In the genomic region with DNA sequence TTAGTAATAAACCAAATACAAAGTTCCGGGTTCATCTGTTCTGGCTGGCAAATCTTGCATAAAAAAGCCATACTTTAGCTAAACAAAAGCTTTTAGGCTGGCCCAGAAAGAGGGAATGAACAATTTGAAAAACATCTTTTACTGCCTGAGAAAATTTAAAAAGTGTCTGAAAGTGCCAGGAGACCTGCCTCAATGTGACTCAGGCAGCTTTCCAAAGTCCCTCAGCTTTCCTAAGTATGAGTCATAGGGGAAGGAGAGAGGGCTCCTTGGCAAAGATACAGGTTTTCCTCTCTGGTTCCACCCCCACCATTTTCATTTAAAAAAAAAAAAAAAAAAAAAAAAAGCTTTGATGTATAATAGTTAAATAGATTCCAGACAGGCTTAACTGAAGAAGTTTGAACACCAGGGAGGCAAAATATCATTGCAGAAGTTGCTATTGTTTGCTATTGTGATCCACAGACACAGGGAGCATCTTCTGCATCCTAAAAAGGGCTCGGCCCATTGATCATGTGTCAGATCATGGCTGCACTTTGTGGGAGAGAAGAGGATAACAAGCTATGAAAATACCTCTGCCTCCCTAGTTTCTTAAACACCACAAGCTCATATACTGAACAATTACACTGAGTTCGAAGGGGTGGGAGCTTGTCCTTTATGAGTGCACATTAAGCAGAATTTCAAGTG, we compare ENCODE assay signal across 2 cellular contexts.
A peak's percentile ranks its signal among the peaks of the same experiment; 100 is the strongest.
TF ChIP-seq lines count a peak whose summit lies in the region.

No MANE protein-coding gene starts in this region.

TF ChIP-seq in A549, 52 proteins besides CTCF, POLR2A, EP300 and RAD21 (continued from another document):
- TF ChIP-seq GATA3 (IDR thresholded peaks at IDR 0.05; ENCODE audit: borderline replicate concordance) (0 out of 2 replicates have a peak, but pooled peaks have one; percentile 29), EHMT2 (IDR thresholded peaks at IDR 0.05; ENCODE audit: low read depth) (no peak), NFE2L2 (conservative IDR thresholded peaks at IDR 0.05; ENCODE audit: low read length) (no peak), FOSL2 (IDR thresholded peaks at IDR 0.05) (peak; percentile 86), FOSL2 (CRISPR knock-in tag; IDR thresholded peaks at IDR 0.05) (peak; percentile 94), FOSB (CRISPR knock-in tag; IDR thresholded peaks at IDR 0.05) (no peak), JUN (IDR thresholded peaks at IDR 0.05) (peak in 1 of 2 experiments; percentile 42; a peak in 1 of 5 replicates), KDM5A (IDR thresholded peaks at IDR 0.05) (no peak)
- TF ChIP-seq, protein P1, sequence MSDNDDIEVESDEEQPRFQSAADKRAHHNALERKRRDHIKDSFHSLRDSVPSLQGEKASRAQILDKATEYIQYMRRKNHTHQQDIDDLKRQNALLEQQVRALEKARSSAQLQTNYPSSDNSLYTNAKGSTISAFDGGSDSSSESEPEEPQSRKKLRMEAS (IDR thresholded peaks at IDR 0.05), result 0 out of 2 replicates have a peak, but pooled peaks have one; percentile 10
- TF ChIP-seq, protein P2, sequence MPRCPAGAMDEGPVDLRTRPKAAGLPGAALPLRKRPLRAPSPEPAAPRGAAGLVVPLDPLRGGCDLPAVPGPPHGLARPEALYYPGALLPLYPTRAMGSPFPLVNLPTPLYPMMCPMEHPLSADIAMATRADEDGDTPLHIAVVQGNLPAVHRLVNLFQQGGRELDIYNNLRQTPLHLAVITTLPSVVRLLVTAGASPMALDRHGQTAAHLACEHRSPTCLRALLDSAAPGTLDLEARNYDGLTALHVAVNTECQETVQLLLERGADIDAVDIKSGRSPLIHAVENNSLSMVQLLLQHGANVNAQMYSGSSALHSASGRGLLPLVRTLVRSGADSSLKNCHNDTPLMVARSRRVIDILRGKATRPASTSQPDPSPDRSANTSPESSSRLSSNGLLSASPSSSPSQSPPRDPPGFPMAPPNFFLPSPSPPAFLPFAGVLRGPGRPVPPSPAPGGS (IDR thresholded peaks at IDR 0.05), result 0 out of 3 replicates have a peak, but pooled peaks have one; percentile 41
- TF ChIP-seq, protein P3, sequence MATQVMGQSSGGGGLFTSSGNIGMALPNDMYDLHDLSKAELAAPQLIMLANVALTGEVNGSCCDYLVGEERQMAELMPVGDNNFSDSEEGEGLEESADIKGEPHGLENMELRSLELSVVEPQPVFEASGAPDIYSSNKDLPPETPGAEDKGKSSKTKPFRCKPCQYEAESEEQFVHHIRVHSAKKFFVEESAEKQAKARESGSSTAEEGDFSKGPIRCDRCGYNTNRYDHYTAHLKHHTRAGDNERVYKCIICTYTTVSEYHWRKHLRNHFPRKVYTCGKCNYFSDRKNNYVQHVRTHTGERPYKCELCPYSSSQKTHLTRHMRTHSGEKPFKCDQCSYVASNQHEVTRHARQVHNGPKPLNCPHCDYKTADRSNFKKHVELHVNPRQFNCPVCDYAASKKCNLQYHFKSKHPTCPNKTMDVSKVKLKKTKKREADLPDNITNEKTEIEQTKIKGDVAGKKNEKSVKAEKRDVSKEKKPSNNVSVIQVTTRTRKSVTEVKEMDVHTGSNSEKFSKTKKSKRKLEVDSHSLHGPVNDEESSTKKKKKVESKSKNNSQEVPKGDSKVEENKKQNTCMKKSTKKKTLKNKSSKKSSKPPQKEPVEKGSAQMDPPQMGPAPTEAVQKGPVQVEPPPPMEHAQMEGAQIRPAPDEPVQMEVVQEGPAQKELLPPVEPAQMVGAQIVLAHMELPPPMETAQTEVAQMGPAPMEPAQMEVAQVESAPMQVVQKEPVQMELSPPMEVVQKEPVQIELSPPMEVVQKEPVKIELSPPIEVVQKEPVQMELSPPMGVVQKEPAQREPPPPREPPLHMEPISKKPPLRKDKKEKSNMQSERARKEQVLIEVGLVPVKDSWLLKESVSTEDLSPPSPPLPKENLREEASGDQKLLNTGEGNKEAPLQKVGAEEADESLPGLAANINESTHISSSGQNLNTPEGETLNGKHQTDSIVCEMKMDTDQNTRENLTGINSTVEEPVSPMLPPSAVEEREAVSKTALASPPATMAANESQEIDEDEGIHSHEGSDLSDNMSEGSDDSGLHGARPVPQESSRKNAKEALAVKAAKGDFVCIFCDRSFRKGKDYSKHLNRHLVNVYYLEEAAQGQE (IDR thresholded peaks at IDR 0.05), result no peak
TF ChIP-seq in A549: peak in this region for 6.

TF ChIP-seq in IMR-90, 13 proteins besides CTCF, POLR2A, EP300 and RAD21 (continued from another document):
- TF ChIP-seq CEBPB (IDR thresholded peaks at IDR 0.05; ENCODE audit: low read depth, low read length) (no peak; the same call in 1 of the 2 replicates), NFE2L2 (IDR thresholded peaks at IDR 0.05; ENCODE audit: low read depth, low read length) (no peak), MXI1 (IDR thresholded peaks at IDR 0.05; ENCODE audit: borderline replicate concordance, low read depth, low read length) (no peak), MAFK (IDR thresholded peaks at IDR 0.05; ENCODE audit: low read depth, low read length) (no peak)
- TF ChIP-seq, protein P4, sequence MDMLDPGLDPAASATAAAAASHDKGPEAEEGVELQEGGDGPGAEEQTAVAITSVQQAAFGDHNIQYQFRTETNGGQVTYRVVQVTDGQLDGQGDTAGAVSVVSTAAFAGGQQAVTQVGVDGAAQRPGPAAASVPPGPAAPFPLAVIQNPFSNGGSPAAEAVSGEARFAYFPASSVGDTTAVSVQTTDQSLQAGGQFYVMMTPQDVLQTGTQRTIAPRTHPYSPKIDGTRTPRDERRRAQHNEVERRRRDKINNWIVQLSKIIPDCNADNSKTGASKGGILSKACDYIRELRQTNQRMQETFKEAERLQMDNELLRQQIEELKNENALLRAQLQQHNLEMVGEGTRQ (IDR thresholded peaks at IDR 0.05; ENCODE audit: low read depth, low read length), result no peak
